In genomic region chr22:30680998-30681770, GRCh38 we compare ENCODE assay signal across 1 cellular context.
TF ChIP-seq lines count a peak whose summit lies in the region.

No MANE protein-coding gene starts in this region.

TF ChIP-seq in H1, 55 proteins besides CTCF, POLR2A, EP300 and RAD21 (continued from another document):
- TF ChIP-seq NANOG (IDR thresholded peaks at IDR 0.05; ENCODE audit: insufficient read depth, low read depth, low read length, poor library complexity, severe bottlenecking) (no peak), CBX8 (IDR thresholded peaks at IDR 0.05; ENCODE audit: borderline replicate concordance, low read depth, low read length) (no peak)
TF ChIP-seq in H1: peak in this region for 1.
